In genomic region chr2:49837894-49838293, GRCh38 we compare ENCODE assay signal across 16 cellular contexts.
A peak's percentile ranks its signal among the peaks of the same experiment; 100 is the strongest.
DNase-seq lines count a peak whose midpoint lies in the region; ATAC-seq and TF ChIP-seq lines count a peak whose summit lies in the region.
"Had no signal": no experiment of that assay in that cellular context is flagged by ENCODE, and none has a peak within 500 bp of the region (broad histone marks: within the 10 kb centered on the region; RNA-seq: fewer than 3 reads in every experiment).

No MANE protein-coding gene starts in this region.

- no peak for ATAC-seq in PC-3
- ATAC-seq: GM23338, HepG2 had no signal

- H3K9me3 ChIP-seq in BLaER1 (no peaks in the 10 kb centered on the region), HEK293 (ENCODE audit: control insufficient read depth, insufficient read depth, low read depth, low read length) (no peaks in the 10 kb centered on the region), PC-3 (ENCODE audit: low read length) (no peaks in the 10 kb centered on the region)
- H3K9me3 ChIP-seq: BE2C, Caco-2 had no signal

- H3K4me3 ChIP-seq in BLaER1 (no peak overlapping the region), HEK293 (ENCODE audit: low read depth, low read length) (no peak overlapping the region), PC-3 (ENCODE audit: low read length) (no peak overlapping the region)
- H3K4me3 ChIP-seq: GM23338 had no signal

- H3K9ac ChIP-seq in BLaER1 (no peak overlapping the region), PC-3 (ENCODE audit: low read length) (no peak overlapping the region)

- peaks cover 15% of the 10 kb centered on the region for H3K4me1 Mint-ChIP-seq in nephron progenitor cell
- H3K4me1 Mint-ChIP-seq: CD8-positive, alpha-beta memory T cell had no signal

- TF ChIP-seq CTCF in HEK293 (tag by site-specific recombination; IDR thresholded peaks at IDR 0.05) (no peak), nephron progenitor cell (IDR thresholded peaks at IDR 0.05) (no peak), PC-3 (conservative IDR thresholded peaks at IDR 0.05; ENCODE audit: low read depth, low read length) (no peak)

- intact Hi-C loops in PC-3 (cut with micrococcal nuclease) = no loop called here

- no peak overlapping the region for H3K4me3 Mint-ChIP-seq in nephron progenitor cell
- H3K4me3 Mint-ChIP-seq: CD8-positive, alpha-beta memory T cell; GM23338 had no signal

- no peaks in the 10 kb centered on the region for H3K79me2 ChIP-seq in PC-3 (ENCODE audit: low read length)

- POLR2A ChIA-PET in HEK293 (lab: Yijun Ruan, JAX) = no interaction called here
- POLR2A ChIA-PET in PC-3 (lab: Charles Lee; ENCODE audit: unreplicated experiment) = no interaction called here

- H3K4me1 ChIP-seq in BLaER1 (0 out of 2 replicates have a peak, but pooled peaks cover 4% of the 10 kb centered on the region), HEK293 (ENCODE audit: control insufficient read depth, insufficient read depth, low read length) (no peaks in the 10 kb centered on the region), PC-3 (ENCODE audit: insufficient read depth, low read length) (no peaks in the 10 kb centered on the region)
- H3K4me1 ChIP-seq: BE2C, Caco-2 had no signal

- no peaks in the 10 kb centered on the region for H3K36me3 Mint-ChIP-seq in nephron progenitor cell (ENCODE audit: low read depth)
- H3K36me3 Mint-ChIP-seq: CD8-positive, alpha-beta memory T cell had no signal

- H2AFZ ChIP-seq in PC-3 (ENCODE audit: low read length) = no peak overlapping the region
- H2AFZ ChIP-seq: GM23338 had no signal

- H3K27me3 ChIP-seq in BLaER1 (no peaks in the 10 kb centered on the region), PC-3 (ENCODE audit: low read length) (no peaks in the 10 kb centered on the region)
- H3K27me3 ChIP-seq: BE2C had no signal

- H3K27ac Mint-ChIP-seq in nephron progenitor cell = peak overlapping the region; percentile 50
- H3K27ac Mint-ChIP-seq: CD8-positive, alpha-beta memory T cell; GM23338 had no signal

- H3K9me3 Mint-ChIP-seq in nephron progenitor cell = peaks cover under 1% of the 10 kb centered on the region
- H3K9me3 Mint-ChIP-seq: GM23338 had no signal

- H3F3A ChIP-seq in PC-3 (ENCODE audit: low read length, unreplicated experiment) = no peaks in the 10 kb centered on the region

- no peaks in the 10 kb centered on the region for H3K27me3 Mint-ChIP-seq in nephron progenitor cell (ENCODE audit: low read depth, poor library complexity)
- H3K27me3 Mint-ChIP-seq: CD8-positive, alpha-beta memory T cell had no signal

- CTCF ChIA-PET in HEK293 (lab: Yijun Ruan, JAX) (interaction anchor here (0.6 kb wide), 1 partner anchor 392 kb away, joined by 4 read pairs; no protein-coding TSS in a partner anchor), PC-3 (lab: Charles Lee) (no interaction called here)

- H3K27ac ChIP-seq in BLaER1 = no peak overlapping the region
- no peak overlapping the region for H3K27ac ChIP-seq in HEK293 (ENCODE audit: extremely low read depth, low read depth, low read length)
- H3K27ac ChIP-seq in PC-3 (ENCODE audit: low read length) = no peak overlapping the region

- no peaks in the 10 kb centered on the region for H4K20me1 ChIP-seq in BLaER1
- H4K20me1 ChIP-seq in PC-3 (ENCODE audit: low read length) = no peaks in the 10 kb centered on the region

- no peaks in the 10 kb centered on the region for H3K9me2 ChIP-seq in PC-3 (replicated peaks; ENCODE audit: low read length)

- H3K4me2 ChIP-seq in BLaER1 (peak overlapping the region; percentile 26; the same call in 1 of the 2 replicates), PC-3 (ENCODE audit: low read length) (no peak overlapping the region)
- H3K4me2 ChIP-seq: GM23338 had no signal

- BruUV-seq in PC-3 (replicated peaks; lab: Mats Ljungman, UMichigan) = no TSS peak

- peak; percentile 35 for DNase-seq in SK-N-DZ (ENCODE audit: low spot score)
- no peak for DNase-seq in nephron progenitor cell
- no peak for DNase-seq in pons (ENCODE audit: low spot score)
- no peak for DNase-seq in NCI-H2029 (lab: John Stamatoyannopoulos, UW)
- DNase-seq in islet precursor cell = no peak
- no peak for DNase-seq in PC-3
- DNase-seq: BE2C; Caco-2; CD8-positive, alpha-beta memory T cell; DND-41; GDM1; H7 had no signal

- H3K36me3 ChIP-seq in BLaER1 = no peaks in the 10 kb centered on the region
- H3K36me3 ChIP-seq in HEK293 (ENCODE audit: control insufficient read depth in 2 of 2, insufficient read depth in 1 of 2, low read length in 2 of 2) = no peaks in the 10 kb centered on the region
- no peaks in the 10 kb centered on the region for H3K36me3 ChIP-seq in PC-3 (ENCODE audit: low read depth, low read length)
- H3K36me3 ChIP-seq: BE2C had no signal

TF ChIP-seq in HEK293, 187 proteins besides CTCF, POLR2A, EP300 and RAD21:
- no peak for TF ChIP-seq ZNF341 (tag by site-specific recombination; IDR thresholded peaks at IDR 0.05; ENCODE audit: low read depth)
- TF ChIP-seq ZNF776 (tag by site-specific recombination; IDR thresholded peaks at IDR 0.05; ENCODE audit: borderline replicate concordance) = no peak
- no peak for TF ChIP-seq ZNF24 (tag by site-specific recombination; IDR thresholded peaks at IDR 0.05)
- no peak for TF ChIP-seq ZNF76 (tag by site-specific recombination; IDR thresholded peaks at IDR 0.05; ENCODE audit: borderline replicate concordance, low read depth)
- TF ChIP-seq YY2 (tag by site-specific recombination; IDR thresholded peaks at IDR 0.05) = no peak
- TF ChIP-seq TCF7L2 (IDR thresholded peaks at IDR 0.05; ENCODE audit: borderline replicate concordance, low read depth, low read length) = peak; percentile 56; the same call in 1 of the 2 replicates
